37 cellular contexts compared by ENCODE assay signal in genomic region chr6:6604015-6604414, GRCh38. TPM values are rescaled to one million over a fixed set of nuclear protein-coding genes. Genes with fewer than 3 reads are reported as not detected.
"Had no signal": no experiment of that assay in that cellular context is flagged by ENCODE, and none has a peak within 500 bp of the region (broad histone marks: within the 10 kb centered on the region; RNA-seq: fewer than 3 reads in every experiment).

No MANE protein-coding gene starts in this region.

- H3K4me3 ChIP-seq: MG63 had no signal

- DNase-seq: Kasumi-1, MG63, MM.1S, NCI-H1048, NCI-H1092, NCI-H1092 treated with DMSO at 0.1 percent for 48 hours, NCI-H1105, NCI-H1417, NCI-H1417 treated with DMSO at 0.1 percent for 48 hours, NCI-H1436, NCI-H1436 treated with DMSO at 0.1 percent for 48 hours, NCI-H1694, NCI-H1694 treated with DMSO at 0.1 percent for 48 hours, NCI-H187, NCI-H187 treated with DMSO at 0.1 percent for 48 hours, NCI-H1930, NCI-H2029, NCI-H2029 treated with DMSO at 0.1 percent for 48 hours, NCI-H2081, NCI-H2081 treated with DMSO at 0.1 percent for 48 hours, NCI-H2107, NCI-H2171, NCI-H2171 treated with DMSO at 0.1 percent for 48 hours, NCI-H2227 treated with DMSO at 0.1 percent for 48 hours, NCI-H226, NCI-H345, NCI-H446, NCI-H446 treated with DMSO at 0.1 percent for 48 hours, NCI-H510A, NCI-H510A treated with DMSO at 0.1 percent for 48 hours, NCI-H524, NCI-H524 treated with DMSO at 0.1 percent for 48 hours had no signal

- H3K27ac ChIP-seq: KMS-11 had no signal

- H3K27me3 ChIP-seq: MG63 had no signal

- H3K36me3 ChIP-seq: MG63 had no signal

- H3K9me3 ChIP-seq: MG63 had no signal

- H3K4me2 ChIP-seq: KMS-11 had no signal

- H3K9ac ChIP-seq: KMS-11 had no signal

RNA-seq across cellular contexts. Expression of gene LY86, which starts 15.5 kb away (rescaled TPM):
- total RNA-seq: LHCN-M2, M059J, MCF 10A, NCI-H460 had no signal
